In the genomic region with DNA sequence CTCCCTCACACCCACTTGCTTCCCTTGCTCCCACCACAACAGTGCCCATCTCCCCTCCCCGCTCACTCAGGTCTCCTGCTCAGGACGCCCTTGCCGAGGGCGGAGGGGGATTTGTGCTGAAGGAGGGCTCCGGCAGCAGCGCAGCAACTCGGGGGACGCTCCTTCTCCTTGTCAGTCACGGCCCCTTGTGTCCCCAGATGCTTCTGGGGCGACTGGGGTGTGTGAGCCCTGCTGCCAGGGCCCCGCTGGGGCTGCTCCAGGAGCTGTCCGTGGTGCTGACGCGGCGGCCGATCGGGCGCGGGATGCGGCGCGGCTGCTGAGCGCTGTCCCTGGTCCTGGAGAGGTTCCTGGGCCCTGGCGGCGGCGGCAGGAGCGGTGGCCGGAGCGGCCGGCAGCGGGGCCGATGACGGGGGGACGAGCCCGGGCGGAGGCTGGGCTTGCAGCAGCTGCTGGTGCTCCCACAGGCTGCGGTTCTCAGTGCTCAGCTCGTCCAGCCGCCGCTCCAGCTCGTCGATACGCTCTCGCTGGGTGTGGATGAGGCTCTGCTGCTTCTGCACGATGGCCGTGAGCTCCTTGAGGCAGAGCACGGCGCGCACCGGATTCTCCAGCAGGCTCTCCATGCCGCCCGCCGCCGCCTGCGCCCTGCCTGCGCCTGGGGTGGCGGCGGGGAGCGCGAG, we compare ENCODE assay signal across 8 cellular contexts.
DNase-seq lines count a peak whose midpoint lies in the region; ATAC-seq and TF ChIP-seq lines count a peak whose summit lies in the region.
"Not testable (repeated sequence)": the region's sequence is repeated elsewhere in the genome, so short reads cannot be mapped to it uniquely, and the experiment has no call there.

No MANE protein-coding gene starts in this region.

- not testable (repeated sequence) for H3K36me3 ChIP-seq in iPS-18a (ENCODE audit: control insufficient read depth, low read depth, low read length); upper lobe of left lung

- not testable (repeated sequence) for H3K27ac Mint-ChIP-seq in activated T-cell treated with anti-CD3 and anti-CD28 coated beads, Interleukin-2, amount 50 U/mL, for 72 hours; effector memory CD8-positive, alpha-beta T cell; natural killer cell treated with Interleukin-12 subunit alpha and Interleukin-12 subunit beta and Interleukin-15 and Interleukin-18, amount 100 ng/mL, for 72 hours

- peak; percentile 65 for ATAC-seq in HG03097 (IDR thresholded peaks at IDR 0.05; ENCODE audit: low FRiP score, unreplicated experiment)
- peak; percentile 72 to 97 for ATAC-seq in activated T-cell treated with anti-CD3 and anti-CD28 coated beads, Interleukin-2, amount 50 U/mL, for 72 hours (replicated peaks in 1 of 2)
- ATAC-seq in effector memory CD8-positive, alpha-beta T cell (replicated peaks) = peak; percentile 90
- peak; percentile 91 to 95 for ATAC-seq in natural killer cell treated with Interleukin-12 subunit alpha and Interleukin-12 subunit beta and Interleukin-15 and Interleukin-18, amount 100 ng/mL, for 72 hours
- peak; percentile 91 to 98 for ATAC-seq in upper lobe of left lung (ENCODE audit: low FRiP score in 2 of 2)

- H3K4me3 ChIP-seq in iPS-18a (ENCODE audit: low read length) = peak overlapping the region; percentile 14
- not testable (repeated sequence) for H3K4me3 ChIP-seq in upper lobe of left lung

- not testable (repeated sequence) for H3K9me3 ChIP-seq in iPS-18a (ENCODE audit: control insufficient read depth, low read depth, low read length); upper lobe of left lung

- H3K27me3 Mint-ChIP-seq in activated T-cell treated with anti-CD3 and anti-CD28 coated beads, Interleukin-2, amount 50 U/mL, for 72 hours (ENCODE audit: low read depth) = not testable (repeated sequence)
- H3K27me3 Mint-ChIP-seq in effector memory CD8-positive, alpha-beta T cell = peaks cover 27 to 38% of the 10 kb centered on the region in 2 donors
- peaks cover 30 to 36% of the 10 kb centered on the region in 2 donors for H3K27me3 Mint-ChIP-seq in natural killer cell treated with Interleukin-12 subunit alpha and Interleukin-12 subunit beta and Interleukin-15 and Interleukin-18, amount 100 ng/mL, for 72 hours

- TF ChIP-seq CTCF in upper lobe of left lung (IDR thresholded peaks at IDR 0.05) = not testable (repeated sequence)

- not testable (repeated sequence) for TF ChIP-seq POLR2A in upper lobe of left lung (IDR thresholded peaks at IDR 0.05)

- not testable (repeated sequence) for H3K27ac ChIP-seq in iPS-18a (ENCODE audit: low read length); upper lobe of left lung

- DNase-seq in Daoy (ENCODE audit: low read depth) = peak; percentile 25
- DNase-seq in NCI-H69 (lab: John Stamatoyannopoulos, UW) = peak; percentile 52
- DNase-seq in activated T-cell treated with anti-CD3 and anti-CD28 coated beads, Interleukin-2, amount 50 U/mL, for 72 hours; effector memory CD8-positive, alpha-beta T cell; natural killer cell treated with Interleukin-12 subunit alpha and Interleukin-12 subunit beta and Interleukin-15 and Interleukin-18, amount 100 ng/mL, for 72 hours (ENCODE audit: low spot score): not testable (repeated sequence)
- peak in 1 of 2 donors; percentile 56 for DNase-seq in upper lobe of left lung

- peaks cover 27% of the 10 kb centered on the region for H3K27me3 ChIP-seq in iPS-18a (ENCODE audit: control insufficient read depth, insufficient read depth, low read length)
- not testable (repeated sequence) for H3K27me3 ChIP-seq in upper lobe of left lung

- H3K9me3 Mint-ChIP-seq in activated T-cell treated with anti-CD3 and anti-CD28 coated beads, Interleukin-2, amount 50 U/mL, for 72 hours; effector memory CD8-positive, alpha-beta T cell; natural killer cell treated with Interleukin-12 subunit alpha and Interleukin-12 subunit beta and Interleukin-15 and Interleukin-18, amount 100 ng/mL, for 72 hours: not testable (repeated sequence)

- not testable (repeated sequence) for H3K4me1 ChIP-seq in iPS-18a (ENCODE audit: control insufficient read depth, low read depth, low read length); upper lobe of left lung

- TF ChIP-seq EP300 in upper lobe of left lung (IDR thresholded peaks at IDR 0.05) = not testable (repeated sequence)

- H3K9ac ChIP-seq in iPS-18a (ENCODE audit: low read length) = not testable (repeated sequence)

- H3K4me1 Mint-ChIP-seq in activated T-cell treated with anti-CD3 and anti-CD28 coated beads, Interleukin-2, amount 50 U/mL, for 72 hours (ENCODE audit: low read depth); effector memory CD8-positive, alpha-beta T cell (ENCODE audit: low read depth in 2 of 2); natural killer cell treated with Interleukin-12 subunit alpha and Interleukin-12 subunit beta and Interleukin-15 and Interleukin-18, amount 100 ng/mL, for 72 hours (ENCODE audit: low read depth in 2 of 2): not testable (repeated sequence)

- H3K36me3 Mint-ChIP-seq in activated T-cell treated with anti-CD3 and anti-CD28 coated beads, Interleukin-2, amount 50 U/mL, for 72 hours (ENCODE audit: insufficient read depth in 2 of 2); effector memory CD8-positive, alpha-beta T cell (ENCODE audit: insufficient read depth); natural killer cell treated with Interleukin-12 subunit alpha and Interleukin-12 subunit beta and Interleukin-15 and Interleukin-18, amount 100 ng/mL, for 72 hours: not testable (repeated sequence)

- H3K4me3 Mint-ChIP-seq in activated T-cell treated with anti-CD3 and anti-CD28 coated beads, Interleukin-2, amount 50 U/mL, for 72 hours; effector memory CD8-positive, alpha-beta T cell; natural killer cell treated with Interleukin-12 subunit alpha and Interleukin-12 subunit beta and Interleukin-15 and Interleukin-18, amount 100 ng/mL, for 72 hours: not testable (repeated sequence)

- 13 to 23% methylated on average over 9 of the region's 60 CpGs for WGBS in upper lobe of left lung, 2 donors
